In genomic region chr10:17200885-17201164, GRCh38 we compare ENCODE assay signal across 8 cellular contexts. TPM values are rescaled to one million over a fixed set of nuclear protein-coding genes. Genes with fewer than 3 reads are reported as not detected.
DNase-seq lines count a peak whose midpoint lies in the region; ATAC-seq and TF ChIP-seq lines count a peak whose summit lies in the region.

No MANE protein-coding gene starts in this region.

- H3K36me3 ChIP-seq in ascending aorta = no peaks in the 10 kb centered on the region

- H3K4me1 ChIP-seq in ascending aorta = peaks cover 0 to 18% of the 10 kb centered on the region in 2 donors

- TF ChIP-seq CTCF in ascending aorta (IDR thresholded peaks at IDR 0.05) = no peak
- no peak for TF ChIP-seq CTCF in retinal pigment epithelial cell (conservative IDR thresholded peaks at IDR 0.05; ENCODE audit: low read depth, low read length)

- H3K27me3 ChIP-seq in ascending aorta = no peaks in the 10 kb centered on the region

- peak overlapping the region; percentile 94 to 96 for H3K27ac ChIP-seq in ascending aorta

- peak; percentile 33 for DNase-seq in AG08396 (ENCODE audit: low spot score)
- DNase-seq in NOMO-1 treated with dmso at 0.1 percent for 144 hours (lab: John Stamatoyannopoulos, UW; ENCODE audit: unreplicated experiment) = peak; percentile 27
- no peak for DNase-seq in ascending aorta (ENCODE audit: low spot score in 2 of 2)
- DNase-seq in hepatic stellate cell (ENCODE audit: low spot score) = peak; percentile 17
- no peak for DNase-seq in retinal pigment epithelial cell (ENCODE audit: low read depth)
- DNase-seq in T1000 (lab: John Stamatoyannopoulos, UW) = no peak

- H3K9me3 ChIP-seq in ascending aorta = no peaks in the 10 kb centered on the region

- intact Hi-C loops in ascending aorta (cut with DNase I) = loop anchor here (1.0 to 5.0 kb wide), 4 partner anchors 14 to 199 kb away; partner anchors contain the start of gene VIM

- peak; percentile 35 for ATAC-seq in GM18502 (IDR thresholded peaks at IDR 0.05; ENCODE audit: poor library complexity, unreplicated experiment)
- peak; percentile 35 for ATAC-seq in HG02943 (IDR thresholded peaks at IDR 0.05; ENCODE audit: low read depth, unreplicated experiment)

- H3K4me3 ChIP-seq in ascending aorta (peak overlapping the region; percentile 70 to 73), retinal pigment epithelial cell (ENCODE audit: low read length) (peak overlapping the region; percentile 57)

RNA-seq across cellular contexts. Expression of gene TRDMT1, which starts 0.6 kb away (rescaled TPM):
- total RNA-seq in ascending aorta = 5.7 TPM

RNA-seq across cellular contexts. Expression of gene VIM, which starts 27.2 kb away (rescaled TPM):
- 6,230 TPM for total RNA-seq in ascending aorta

Comparison
In these comparisons a context has a peak if more than half of its experiments do, and no peak if none do; other contexts are left out.
1. DNase-seq: peak in AG08396 (single experiment), NOMO-1 treated with dmso at 0.1 percent for 144 hours (single experiment) and hepatic stellate cell (single experiment); none in ascending aorta (0 of 2), retinal pigment epithelial cell (single experiment) and T1000 (single experiment).